1 cellular context compared by ENCODE assay signal in genomic region chr3:44338828-44339127, GRCh38.
TF ChIP-seq lines count a peak whose summit lies in the region.

No MANE protein-coding gene starts in this region.

TF ChIP-seq in HepG2, 621 proteins besides CTCF, POLR2A, EP300 and RAD21 (continued from another document and continues in another):
- no peak for TF ChIP-seq ZNF407 (CRISPR knock-in tag; IDR thresholded peaks at IDR 0.05; ENCODE audit: not compliant biosample characterization)
- no peak for TF ChIP-seq FOXM1 (CRISPR knock-in tag; IDR thresholded peaks at IDR 0.05)
- TF ChIP-seq SP5 (CRISPR knock-in tag; IDR thresholded peaks at IDR 0.05; ENCODE audit: borderline replicate concordance, low read depth) = peak; percentile 69
- TF ChIP-seq, protein P1, sequence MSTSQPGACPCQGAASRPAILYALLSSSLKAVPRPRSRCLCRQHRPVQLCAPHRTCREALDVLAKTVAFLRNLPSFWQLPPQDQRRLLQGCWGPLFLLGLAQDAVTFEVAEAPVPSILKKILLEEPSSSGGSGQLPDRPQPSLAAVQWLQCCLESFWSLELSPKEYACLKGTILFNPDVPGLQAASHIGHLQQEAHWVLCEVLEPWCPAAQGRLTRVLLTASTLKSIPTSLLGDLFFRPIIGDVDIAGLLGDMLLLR (CRISPR knock-in tag; IDR thresholded peaks at IDR 0.05) = no peak
- 0 out of 2 replicates have a peak, but pooled peaks have one; percentile 14 for TF ChIP-seq NR2F6 (IDR thresholded peaks at IDR 0.05)
- 0 out of 2 replicates have a peak, but pooled peaks have one; percentile 8 for TF ChIP-seq NR2F6 (CRISPR knock-in tag; IDR thresholded peaks at IDR 0.05)
- peak; percentile 68; the same call in 1 of the 2 replicates for TF ChIP-seq ZMYM2 (CRISPR knock-in tag; IDR thresholded peaks at IDR 0.05)
- no peak for TF ChIP-seq ZKSCAN1 (IDR thresholded peaks at IDR 0.05; ENCODE audit: low read length)
- TF ChIP-seq SYNCRIP (IDR thresholded peaks at IDR 0.05; ENCODE audit: insufficient read depth, low read depth, low read length) = no peak
- TF ChIP-seq, protein P2, sequence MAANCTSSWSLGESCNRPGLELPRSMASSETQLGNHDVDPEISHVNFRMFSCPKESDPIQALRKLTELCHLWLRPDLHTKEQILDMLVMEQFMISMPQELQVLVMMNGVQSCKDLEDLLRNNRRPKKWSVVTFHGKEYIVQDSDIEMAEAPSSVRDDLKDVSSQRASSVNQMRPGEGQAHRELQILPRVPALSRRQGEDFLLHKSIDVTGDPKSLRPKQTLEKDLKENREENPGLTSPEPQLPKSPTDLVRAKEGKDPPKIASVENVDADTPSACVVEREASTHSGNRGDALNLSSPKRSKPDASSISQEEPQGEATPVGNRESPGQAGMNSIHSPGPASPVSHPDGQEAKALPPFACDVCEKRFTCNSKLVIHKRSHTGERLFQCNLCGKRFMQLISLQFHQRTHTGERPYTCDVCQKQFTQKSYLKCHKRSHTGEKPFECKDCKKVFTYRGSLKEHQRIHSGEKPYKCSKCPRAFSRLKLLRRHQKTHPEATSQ (CRISPR knock-in tag; IDR thresholded peaks at IDR 0.05; ENCODE audit: borderline replicate concordance) = no peak
- peak; percentile 0 for TF ChIP-seq HNRNPLL (IDR thresholded peaks at IDR 0.05; ENCODE audit: low read depth, low read length, poor library complexity, severe bottlenecking)
- TF ChIP-seq ZFP41 (CRISPR knock-in tag; IDR thresholded peaks at IDR 0.05; ENCODE audit: borderline replicate concordance) = no peak
- 0 out of 2 replicates have a peak, but pooled peaks have one; percentile 1 for TF ChIP-seq ZNF441 (CRISPR knock-in tag; IDR thresholded peaks at IDR 0.05; ENCODE audit: borderline replicate concordance)
- TF ChIP-seq, protein P3, sequence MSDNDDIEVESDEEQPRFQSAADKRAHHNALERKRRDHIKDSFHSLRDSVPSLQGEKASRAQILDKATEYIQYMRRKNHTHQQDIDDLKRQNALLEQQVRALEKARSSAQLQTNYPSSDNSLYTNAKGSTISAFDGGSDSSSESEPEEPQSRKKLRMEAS (IDR thresholded peaks at IDR 0.05) = no peak
- TF ChIP-seq, protein P4, sequence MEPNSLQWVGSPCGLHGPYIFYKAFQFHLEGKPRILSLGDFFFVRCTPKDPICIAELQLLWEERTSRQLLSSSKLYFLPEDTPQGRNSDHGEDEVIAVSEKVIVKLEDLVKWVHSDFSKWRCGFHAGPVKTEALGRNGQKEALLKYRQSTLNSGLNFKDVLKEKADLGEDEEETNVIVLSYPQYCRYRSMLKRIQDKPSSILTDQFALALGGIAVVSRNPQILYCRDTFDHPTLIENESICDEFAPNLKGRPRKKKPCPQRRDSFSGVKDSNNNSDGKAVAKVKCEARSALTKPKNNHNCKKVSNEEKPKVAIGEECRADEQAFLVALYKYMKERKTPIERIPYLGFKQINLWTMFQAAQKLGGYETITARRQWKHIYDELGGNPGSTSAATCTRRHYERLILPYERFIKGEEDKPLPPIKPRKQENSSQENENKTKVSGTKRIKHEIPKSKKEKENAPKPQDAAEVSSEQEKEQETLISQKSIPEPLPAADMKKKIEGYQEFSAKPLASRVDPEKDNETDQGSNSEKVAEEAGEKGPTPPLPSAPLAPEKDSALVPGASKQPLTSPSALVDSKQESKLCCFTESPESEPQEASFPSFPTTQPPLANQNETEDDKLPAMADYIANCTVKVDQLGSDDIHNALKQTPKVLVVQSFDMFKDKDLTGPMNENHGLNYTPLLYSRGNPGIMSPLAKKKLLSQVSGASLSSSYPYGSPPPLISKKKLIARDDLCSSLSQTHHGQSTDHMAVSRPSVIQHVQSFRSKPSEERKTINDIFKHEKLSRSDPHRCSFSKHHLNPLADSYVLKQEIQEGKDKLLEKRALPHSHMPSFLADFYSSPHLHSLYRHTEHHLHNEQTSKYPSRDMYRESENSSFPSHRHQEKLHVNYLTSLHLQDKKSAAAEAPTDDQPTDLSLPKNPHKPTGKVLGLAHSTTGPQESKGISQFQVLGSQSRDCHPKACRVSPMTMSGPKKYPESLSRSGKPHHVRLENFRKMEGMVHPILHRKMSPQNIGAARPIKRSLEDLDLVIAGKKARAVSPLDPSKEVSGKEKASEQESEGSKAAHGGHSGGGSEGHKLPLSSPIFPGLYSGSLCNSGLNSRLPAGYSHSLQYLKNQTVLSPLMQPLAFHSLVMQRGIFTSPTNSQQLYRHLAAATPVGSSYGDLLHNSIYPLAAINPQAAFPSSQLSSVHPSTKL (CRISPR knock-in tag; IDR thresholded peaks at IDR 0.05) = no peak
- no peak for TF ChIP-seq SALL1 (CRISPR knock-in tag; IDR thresholded peaks at IDR 0.05)
- TF ChIP-seq EED (CRISPR knock-in tag; IDR thresholded peaks at IDR 0.05) = no peak
- no peak for TF ChIP-seq SNAI1 (CRISPR knock-in tag; IDR thresholded peaks at IDR 0.05; ENCODE audit: borderline replicate concordance)
- TF ChIP-seq ZNF230 (CRISPR knock-in tag; IDR thresholded peaks at IDR 0.05) = 0 out of 2 replicates have a peak, but pooled peaks have one; percentile 7
- TF ChIP-seq HDAC2 (CRISPR knock-in tag; IDR thresholded peaks at IDR 0.05) = 0 out of 2 replicates have a peak, but pooled peaks have one; percentile 5
- peak; percentile 6 for TF ChIP-seq NAIF1 (CRISPR knock-in tag; IDR thresholded peaks at IDR 0.05; ENCODE audit: borderline replicate concordance)
- TF ChIP-seq, protein P5, sequence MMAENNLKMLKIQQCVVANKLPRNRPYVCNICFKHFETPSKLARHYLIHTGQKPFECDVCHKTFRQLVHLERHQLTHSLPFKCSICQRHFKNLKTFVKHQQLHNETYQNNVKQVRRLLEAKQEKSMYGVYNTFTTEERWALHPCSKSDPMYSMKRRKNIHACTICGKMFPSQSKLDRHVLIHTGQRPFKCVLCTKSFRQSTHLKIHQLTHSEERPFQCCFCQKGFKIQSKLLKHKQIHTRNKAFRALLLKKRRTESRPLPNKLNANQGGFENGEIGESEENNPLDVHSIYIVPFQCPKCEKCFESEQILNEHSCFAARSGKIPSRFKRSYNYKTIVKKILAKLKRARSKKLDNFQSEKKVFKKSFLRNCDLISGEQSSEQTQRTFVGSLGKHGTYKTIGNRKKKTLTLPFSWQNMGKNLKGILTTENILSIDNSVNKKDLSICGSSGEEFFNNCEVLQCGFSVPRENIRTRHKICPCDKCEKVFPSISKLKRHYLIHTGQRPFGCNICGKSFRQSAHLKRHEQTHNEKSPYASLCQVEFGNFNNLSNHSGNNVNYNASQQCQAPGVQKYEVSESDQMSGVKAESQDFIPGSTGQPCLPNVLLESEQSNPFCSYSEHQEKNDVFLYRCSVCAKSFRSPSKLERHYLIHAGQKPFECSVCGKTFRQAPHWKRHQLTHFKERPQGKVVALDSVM (CRISPR knock-in tag; IDR thresholded peaks at IDR 0.05) = no peak
- TF ChIP-seq GFI1 (CRISPR knock-in tag; IDR thresholded peaks at IDR 0.05; ENCODE audit: borderline replicate concordance) = 0 out of 2 replicates have a peak, but pooled peaks have one; percentile 17
- TF ChIP-seq GATAD2A (CRISPR knock-in tag; IDR thresholded peaks at IDR 0.05) = 0 out of 2 replicates have a peak, but pooled peaks have one; percentile 24
- no peak for TF ChIP-seq SKIL (CRISPR knock-in tag; IDR thresholded peaks at IDR 0.05; ENCODE audit: borderline replicate concordance)
- TF ChIP-seq, protein P6, sequence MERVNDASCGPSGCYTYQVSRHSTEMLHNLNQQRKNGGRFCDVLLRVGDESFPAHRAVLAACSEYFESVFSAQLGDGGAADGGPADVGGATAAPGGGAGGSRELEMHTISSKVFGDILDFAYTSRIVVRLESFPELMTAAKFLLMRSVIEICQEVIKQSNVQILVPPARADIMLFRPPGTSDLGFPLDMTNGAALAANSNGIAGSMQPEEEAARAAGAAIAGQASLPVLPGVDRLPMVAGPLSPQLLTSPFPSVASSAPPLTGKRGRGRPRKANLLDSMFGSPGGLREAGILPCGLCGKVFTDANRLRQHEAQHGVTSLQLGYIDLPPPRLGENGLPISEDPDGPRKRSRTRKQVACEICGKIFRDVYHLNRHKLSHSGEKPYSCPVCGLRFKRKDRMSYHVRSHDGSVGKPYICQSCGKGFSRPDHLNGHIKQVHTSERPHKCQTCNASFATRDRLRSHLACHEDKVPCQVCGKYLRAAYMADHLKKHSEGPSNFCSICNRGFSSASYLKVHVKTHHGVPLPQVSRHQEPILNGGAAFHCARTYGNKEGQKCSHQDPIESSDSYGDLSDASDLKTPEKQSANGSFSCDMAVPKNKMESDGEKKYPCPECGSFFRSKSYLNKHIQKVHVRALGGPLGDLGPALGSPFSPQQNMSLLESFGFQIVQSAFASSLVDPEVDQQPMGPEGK (CRISPR knock-in tag; IDR thresholded peaks at IDR 0.05) = 0 out of 2 replicates have a peak, but pooled peaks have one; percentile 53
- TF ChIP-seq CBX1 (IDR thresholded peaks at IDR 0.05; ENCODE audit: low read depth) = no peak
- no peak for TF ChIP-seq ZNF326 (CRISPR knock-in tag; IDR thresholded peaks at IDR 0.05; ENCODE audit: borderline replicate concordance)
- no peak for TF ChIP-seq NFE2L1 (CRISPR knock-in tag; IDR thresholded peaks at IDR 0.05; ENCODE audit: borderline replicate concordance)
- no peak for TF ChIP-seq MAFF (IDR thresholded peaks at IDR 0.05; ENCODE audit: low read depth, low read length)
